ENCODE assay signal across 8 cellular contexts in genomic region chr17:38748329-38749221, GRCh38. TPM values are rescaled to one million over a fixed set of nuclear protein-coding genes. Genes with fewer than 3 reads are reported as not detected.
A peak's percentile ranks its signal among the peaks of the same experiment; 100 is the strongest.
DNase-seq lines count a peak whose midpoint lies in the region; ATAC-seq and TF ChIP-seq lines count a peak whose summit lies in the region.

PCGF2 (minus strand) TSS chr17:38748336; CDS start chr17:38740402, 7,934 bp downstream.

- peak within 1 kb of the TSS; percentile 64 to 88 (median 72) for H3K4me3 Mint-ChIP-seq in T-cell

- no peak within 1 kb of the TSS for H3K27ac Mint-ChIP-seq in T-cell

- H3K27me3 ChIP-seq in tibial nerve = peaks cover 0 to 3% of the 10 kb centered on the region in 2 donors

- H3K27ac ChIP-seq in mesodermal cell (ENCODE audit: low read depth, low read length, severe bottlenecking) (peak within 1 kb of the TSS; percentile 75), tibial nerve (peak within 1 kb of the TSS; percentile 57 to 91 (median 87))

- no peaks in the 10 kb centered on the region for H3K9me3 ChIP-seq in ES-I3 (ENCODE audit: control insufficient read depth, insufficient read depth, low read length)
- H3K9me3 ChIP-seq in mesodermal cell (ENCODE audit: control insufficient read depth, low read length) = no peaks in the 10 kb centered on the region
- H3K9me3 ChIP-seq in tibial nerve = no peaks in the 10 kb centered on the region

- TF ChIP-seq CTCF in epithelial cell of proximal tubule (conservative IDR thresholded peaks at IDR 0.05; ENCODE audit: low read depth, low read length) (no peak), tibial nerve (IDR thresholded peaks at IDR 0.05) (no peak)

- H3K9ac ChIP-seq in ES-I3 (ENCODE audit: low read depth, low read length) = peak within 1 kb of the TSS; percentile 88

- CTCF ChIA-PET in T-cell (lab: Charles Lee) = interaction anchor here in 1 of 2 donors (0.5 kb wide), 1 partner anchor 13 kb away, joined by 5 read pairs; no protein-coding TSS in a partner anchor

- H3K4me1 ChIP-seq in ES-I3 (ENCODE audit: insufficient read depth, low read length) = peaks cover 19% of the 10 kb centered on the region
- peaks cover 6% of the 10 kb centered on the region for H3K4me1 ChIP-seq in mesodermal cell (ENCODE audit: control insufficient read depth, insufficient read depth, low read length, poor library complexity, severe bottlenecking)
- H3K4me1 ChIP-seq in tibial nerve = peaks cover 0 to 70% (median 51%) of the 10 kb centered on the region in 4 donors

- POLR2A ChIA-PET in T-cell (lab: Charles Lee) = no interaction called here

- peaks cover 21 to 60% of the 10 kb centered on the region in 2 donors for H3K27me3 Mint-ChIP-seq in T-cell

- WGBS in mesodermal cell (ENCODE audit: insufficient coverage in 2 of 2), 2 experiments = 0 to 1% methylated on average over 39 to 41 of the region's 66 CpGs
- WGBS in tibial nerve, 2 donors = 1 to 2% methylated on average over 35 to 62 of the region's 66 CpGs

- peak; percentile 82 for DNase-seq in NCI-H1105 treated with DMSO at 0.1 percent for 48 hours (lab: John Stamatoyannopoulos, UW)
- no peak for DNase-seq in T-cell
- DNase-seq in epithelial cell of proximal tubule (ENCODE audit: low read depth) = peak; percentile 25
- DNase-seq in tibial nerve (ENCODE audit: low spot score in 2 of 2) = peak; percentile 94 to 99

- H3K4me3 ChIP-seq in epithelial cell of proximal tubule (ENCODE audit: low read depth, low read length) = peak within 1 kb of the TSS; percentile 99
- H3K4me3 ChIP-seq in mesodermal cell (ENCODE audit: extremely low read depth, insufficient read depth, low read length, poor library complexity, severe bottlenecking) = peak within 1 kb of the TSS; percentile 93
- peak within 1 kb of the TSS; percentile 50 to 95 (median 80) for H3K4me3 ChIP-seq in tibial nerve

- no peak for ATAC-seq in T-cell (replicated peaks in 1 of 4)
- ATAC-seq in GM18870 (IDR thresholded peaks at IDR 0.05; ENCODE audit: unreplicated experiment) = no peak
- ATAC-seq in GM21723 (IDR thresholded peaks at IDR 0.05; ENCODE audit: unreplicated experiment) = no peak

- H3K4me1 Mint-ChIP-seq in T-cell = peaks cover 50 to 53% (median 51%) of the 10 kb centered on the region in 3 donors

- H3K36me3 Mint-ChIP-seq in T-cell = peaks cover 3% of the 10 kb centered on the region

- TF ChIP-seq EP300 in tibial nerve (IDR thresholded peaks at IDR 0.05) = peak in 1 of 2 donors; percentile 83

- H3K9me3 Mint-ChIP-seq in T-cell = no peaks in the 10 kb centered on the region

- H3K36me3 ChIP-seq in ES-I3 (ENCODE audit: insufficient read depth, low read length) (0 out of 2 replicates have a peak, but pooled peaks cover under 1% of the 10 kb centered on the region), mesodermal cell (ENCODE audit: control insufficient read depth, insufficient read depth, low read length) (peaks cover 8% of the 10 kb centered on the region), tibial nerve (peaks cover 0 to 3% (median 0%) of the 10 kb centered on the region in 3 donors)

- TF ChIP-seq POLR2A in tibial nerve (IDR thresholded peaks at IDR 0.05) = peak in 1 of 2 donors; percentile 37

RNA-seq across cellular contexts. Expression of gene PCGF2, which starts in this region (rescaled TPM):
- total RNA-seq in T-cell (under 1 TPM in 3 of 5 donors, not detected in 2; 0.28 to 0.69 (median 0.53) TPM), epithelial cell of proximal tubule (6.1 and 7.6 TPM in 2 replicates), tibial nerve (10 to 100 TPM in 3 of 4 donors, 1 to 10 TPM in 1; 7.7 to 50.0 (median 17.6) TPM)
- 63.2 TPM for polyA plus RNA-seq in mesodermal cell (2013, experiment 1 of 2)
- polyA plus RNA-seq in mesodermal cell (2013, experiment 2 of 2) = 51.2 TPM

Comparison
In these comparisons a context has a peak if more than half of its experiments do, and no peak if none do; other contexts are left out.
1. DNase-seq: peak in NCI-H1105 treated with DMSO at 0.1 percent for 48 hours (single experiment), epithelial cell of proximal tubule (single experiment) and tibial nerve (2 of 2); none in T-cell (0 of 34).
2. Peak in every context shown above with its lines, with median percentiles within 50 percentile points of each other: H3K4me3 ChIP-seq.